ENCODE assay signal across 1 cellular context in the genomic region with DNA sequence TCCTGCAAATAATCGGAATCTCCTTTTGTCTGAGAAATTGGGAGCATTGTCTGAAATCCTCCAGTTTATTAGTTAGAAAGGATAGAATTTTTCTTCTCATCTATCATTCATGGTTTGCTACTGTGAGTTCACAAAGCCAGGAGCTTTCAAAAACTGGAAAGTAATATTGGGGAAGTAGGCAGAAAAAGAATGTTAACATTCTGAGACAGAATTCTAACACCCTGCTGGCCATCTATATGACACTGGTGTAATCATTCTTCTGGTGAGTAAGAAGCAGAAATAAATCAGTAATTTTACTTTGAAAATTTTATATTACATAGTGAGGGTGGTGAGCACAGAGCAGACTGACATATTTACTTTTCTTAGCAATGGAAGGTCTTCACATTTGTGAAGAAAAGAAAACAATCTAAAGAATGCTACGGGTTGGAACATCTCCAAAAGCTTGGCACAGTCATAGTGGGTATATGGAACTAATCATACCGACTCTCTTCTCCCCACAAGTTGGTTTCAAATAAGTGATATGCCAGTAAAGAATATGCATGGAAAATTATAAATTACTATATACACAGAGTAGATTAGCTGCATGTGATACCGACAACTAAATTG.
A peak's percentile ranks its signal among the peaks of the same experiment; 100 is the strongest.
TF ChIP-seq lines count a peak whose summit lies in the region.

No MANE protein-coding gene starts in this region.

TF ChIP-seq in SK-N-SH, 30 proteins besides CTCF, POLR2A, EP300 and RAD21 (continued from another document):
- TF ChIP-seq, protein P1, sequence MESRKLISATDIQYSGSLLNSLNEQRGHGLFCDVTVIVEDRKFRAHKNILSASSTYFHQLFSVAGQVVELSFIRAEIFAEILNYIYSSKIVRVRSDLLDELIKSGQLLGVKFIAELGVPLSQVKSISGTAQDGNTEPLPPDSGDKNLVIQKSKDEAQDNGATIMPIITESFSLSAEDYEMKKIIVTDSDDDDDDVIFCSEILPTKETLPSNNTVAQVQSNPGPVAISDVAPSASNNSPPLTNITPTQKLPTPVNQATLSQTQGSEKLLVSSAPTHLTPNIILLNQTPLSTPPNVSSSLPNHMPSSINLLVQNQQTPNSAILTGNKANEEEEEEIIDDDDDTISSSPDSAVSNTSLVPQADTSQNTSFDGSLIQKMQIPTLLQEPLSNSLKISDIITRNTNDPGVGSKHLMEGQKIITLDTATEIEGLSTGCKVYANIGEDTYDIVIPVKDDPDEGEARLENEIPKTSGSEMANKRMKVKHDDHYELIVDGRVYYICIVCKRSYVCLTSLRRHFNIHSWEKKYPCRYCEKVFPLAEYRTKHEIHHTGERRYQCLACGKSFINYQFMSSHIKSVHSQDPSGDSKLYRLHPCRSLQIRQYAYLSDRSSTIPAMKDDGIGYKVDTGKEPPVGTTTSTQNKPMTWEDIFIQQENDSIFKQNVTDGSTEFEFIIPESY (IDR thresholded peaks at IDR 0.05; ENCODE audit: borderline replicate concordance, low read depth): no peak
- TF ChIP-seq NFIC (IDR thresholded peaks at IDR 0.05; ENCODE audit: borderline replicate concordance): peak; percentile 86
- TF ChIP-seq, protein P2, sequence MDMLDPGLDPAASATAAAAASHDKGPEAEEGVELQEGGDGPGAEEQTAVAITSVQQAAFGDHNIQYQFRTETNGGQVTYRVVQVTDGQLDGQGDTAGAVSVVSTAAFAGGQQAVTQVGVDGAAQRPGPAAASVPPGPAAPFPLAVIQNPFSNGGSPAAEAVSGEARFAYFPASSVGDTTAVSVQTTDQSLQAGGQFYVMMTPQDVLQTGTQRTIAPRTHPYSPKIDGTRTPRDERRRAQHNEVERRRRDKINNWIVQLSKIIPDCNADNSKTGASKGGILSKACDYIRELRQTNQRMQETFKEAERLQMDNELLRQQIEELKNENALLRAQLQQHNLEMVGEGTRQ (IDR thresholded peaks at IDR 0.05; ENCODE audit: borderline replicate concordance, low read depth, low read length): no peak
- TF ChIP-seq, protein P3, sequence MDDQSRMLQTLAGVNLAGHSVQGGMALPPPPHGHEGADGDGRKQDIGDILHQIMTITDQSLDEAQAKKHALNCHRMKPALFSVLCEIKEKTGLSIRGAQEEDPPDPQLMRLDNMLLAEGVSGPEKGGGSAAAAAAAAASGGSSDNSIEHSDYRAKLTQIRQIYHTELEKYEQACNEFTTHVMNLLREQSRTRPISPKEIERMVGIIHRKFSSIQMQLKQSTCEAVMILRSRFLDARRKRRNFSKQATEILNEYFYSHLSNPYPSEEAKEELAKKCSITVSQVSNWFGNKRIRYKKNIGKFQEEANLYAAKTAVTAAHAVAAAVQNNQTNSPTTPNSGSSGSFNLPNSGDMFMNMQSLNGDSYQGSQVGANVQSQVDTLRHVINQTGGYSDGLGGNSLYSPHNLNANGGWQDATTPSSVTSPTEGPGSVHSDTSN (IDR thresholded peaks at IDR 0.05): 0 out of 2 replicates have a peak, but pooled peaks have one; percentile 8
- TF ChIP-seq SIN3A (IDR thresholded peaks at IDR 0.05; ENCODE audit: borderline replicate concordance, low read depth, low read length): 0 out of 2 replicates have a peak, but pooled peaks have one; percentile 24
- no peak for TF ChIP-seq RFX5 (IDR thresholded peaks at IDR 0.05; ENCODE audit: low read length)
- no peak for TF ChIP-seq GABPA (IDR thresholded peaks at IDR 0.05; ENCODE audit: low read depth)
- 0 out of 2 replicates have a peak, but pooled peaks have one; percentile 29 for TF ChIP-seq TEAD4 (IDR thresholded peaks at IDR 0.05; ENCODE audit: borderline replicate concordance, insufficient read depth)
- no peak for TF ChIP-seq TAF1 (IDR thresholded peaks at IDR 0.05; ENCODE audit: borderline replicate concordance, low read depth, low read length)
- TF ChIP-seq ELF1 (IDR thresholded peaks at IDR 0.05): no peak
- TF ChIP-seq GATA2 (CRISPR knock-in tag; IDR thresholded peaks at IDR 0.05): no peak
